ENCODE assay signal across 9 cellular contexts in genomic region chr19:39083983-39084731, GRCh38. TPM values are rescaled to one million over a fixed set of nuclear protein-coding genes. Genes with fewer than 3 reads are reported as not detected.
A peak's percentile ranks its signal among the peaks of the same experiment; 100 is the strongest.
DNase-seq lines count a peak whose midpoint lies in the region; ATAC-seq and TF ChIP-seq lines count a peak whose summit lies in the region.
"Had no signal": no experiment of that assay in that cellular context is flagged by ENCODE, and none has a peak within 500 bp of the region (broad histone marks: within the 10 kb centered on the region; RNA-seq: fewer than 3 reads in every experiment).

ACP7 (plus strand) TSS chr19:39084368; CDS start chr19:39085270, 902 bp downstream.

- H3K4me2 ChIP-seq in mammary epithelial cell (ENCODE audit: insufficient read depth, low read depth, low read length) = peak within 1 kb of the TSS; percentile 86
- peak within 1 kb of the TSS; percentile 50 for H3K4me2 ChIP-seq in mesenchymal stem cell (ENCODE audit: low read length, poor library complexity, severe bottlenecking)

- no peak within 1 kb of the TSS for H3K18ac ChIP-seq in mesenchymal stem cell (ENCODE audit: low read depth in 1 of 2, low read length in 2 of 2)

- no peaks in the 10 kb centered on the region for H3K79me2 ChIP-seq in ACC112 (ENCODE audit: control insufficient read depth, insufficient read depth, low read length, unreplicated experiment)
- H3K79me2 ChIP-seq in mammary epithelial cell (ENCODE audit: insufficient read depth, low read length) = peaks cover 24% of the 10 kb centered on the region

- H3K4ac ChIP-seq in mesenchymal stem cell (ENCODE audit: low read depth in 1 of 2, low read length in 2 of 2) = no peak within 1 kb of the TSS

- in situ Hi-C loops in mammary epithelial cell (cut with MboI; ENCODE audit: low sequenced_read_pairs in 2 of 2) (no loop called here), HAP-1 (cut with MboI; ENCODE audit: low sequenced_read_pairs) (no loop called here)

- H2BK15ac ChIP-seq in mesenchymal stem cell (ENCODE audit: low read depth, poor library complexity, severe bottlenecking) = no peak within 1 kb of the TSS

- H3K9ac ChIP-seq in mammary epithelial cell (ENCODE audit: insufficient read depth, low read length) = peak within 1 kb of the TSS; percentile 55
- H3K9ac ChIP-seq in mesenchymal stem cell (ENCODE audit: low read length) = peak within 1 kb of the TSS; percentile 80

- no peaks in the 10 kb centered on the region for H3K79me1 ChIP-seq in mesenchymal stem cell (replicated peaks; ENCODE audit: low read length, poor library complexity, severe bottlenecking)

- H3K4me3 ChIP-seq in ACC112 (ENCODE audit: low read depth, low read length) (peak within 1 kb of the TSS; percentile 79), mammary epithelial cell (replicated peaks in 1 of 3; ENCODE audit: insufficient read depth in 1 of 3, low read depth in 2 of 3, low read length in 3 of 3) (peak within 1 kb of the TSS; percentile 62 to 78 (median 76)), mesenchymal stem cell (ENCODE audit: insufficient read depth in 1 of 2, low read depth in 1 of 2, low read length in 2 of 2) (peak within 1 kb of the TSS in 1 of 2 experiments; percentile 83), HAP-1 (no peak within 1 kb of the TSS)

- CTCF ChIA-PET in mammary epithelial cell (lab: Charles Lee; ENCODE audit: low non-redundant PET) = no interaction called here

- H2AFZ ChIP-seq in ACC112 (ENCODE audit: low read length, unreplicated experiment) = peak within 1 kb of the TSS; percentile 53
- peak within 1 kb of the TSS; percentile 92 for H2AFZ ChIP-seq in mammary epithelial cell (ENCODE audit: low read depth, low read length)
- no peak within 1 kb of the TSS for H2AFZ ChIP-seq in mesenchymal stem cell (ENCODE audit: low read depth, low read length)

- intact Hi-C loops in mammary epithelial cell (cut with micrococcal nuclease) = loop anchor here (1.0 kb wide), 1 partner anchor 32 kb away; no protein-coding TSS in a partner anchor

- H4K20me1 ChIP-seq in mammary epithelial cell (ENCODE audit: insufficient read depth, low read length) = no peaks in the 10 kb centered on the region

- ATAC-seq in GM18519 (IDR thresholded peaks at IDR 0.05; ENCODE audit: low FRiP score, unreplicated experiment) (no peak), HG03280 (IDR thresholded peaks at IDR 0.05; ENCODE audit: unreplicated experiment) (no peak)

- no peak within 1 kb of the TSS for H2AK5ac ChIP-seq in mesenchymal stem cell (ENCODE audit: low read length, severe bottlenecking)

- dilution Hi-C loops in mammary epithelial cell (cut with HindIII; ENCODE audit: low sequenced_read_pairs) = no loop called here

- H4K8ac ChIP-seq in mesenchymal stem cell (ENCODE audit: low read length) = no peak within 1 kb of the TSS

- H3K4me1 ChIP-seq in ACC112 (ENCODE audit: control insufficient read depth, insufficient read depth, low read length, unreplicated experiment) (peaks cover 3% of the 10 kb centered on the region), mammary epithelial cell (ENCODE audit: insufficient read depth, low read length) (peaks cover 28% of the 10 kb centered on the region), mesenchymal stem cell (ENCODE audit: control insufficient read depth, insufficient read depth, low read depth, low read length) (peaks cover 9% of the 10 kb centered on the region), HAP-1 (no peaks in the 10 kb centered on the region; the same call in none of the 2 replicates)

- no peak within 1 kb of the TSS for H3K14ac ChIP-seq in mesenchymal stem cell (ENCODE audit: low read length in 2 of 2)

- WGBS in mammary epithelial cell (ENCODE audit: low coverage, missing lambda C conversion rate) = no CpG with 5 or more reads among the region's 54 CpGs
- 6% methylated on average over 40 of the region's 54 CpGs for WGBS in mesenchymal stem cell

- peak; percentile 60 for DNase-seq in SW480 (ENCODE audit: low spot score)
- DNase-seq in mammary epithelial cell = no peak
- DNase-seq in mesenchymal stem cell = no peak
- no peak for DNase-seq in effector CD8-positive, alpha-beta T cell (lab: John Stamatoyannopoulos, UW)
- DNase-seq in HAP-1 (ENCODE audit: low spot score in 2 of 2) = no peak

- no peaks in the 10 kb centered on the region for H3K27me3 ChIP-seq in ACC112 (ENCODE audit: insufficient read depth, low read length)
- H3K27me3 ChIP-seq in mammary epithelial cell (ENCODE audit: insufficient read depth, low read length) = no peaks in the 10 kb centered on the region
- H3K27me3 ChIP-seq in mesenchymal stem cell (ENCODE audit: control insufficient read depth in 1 of 2, insufficient read depth in 1 of 2, low read length in 2 of 2) = peaks cover 0 to 55% of the 10 kb centered on the region in 2 experiments
- H3K27me3 ChIP-seq in HAP-1 (ENCODE audit: low read depth) = peaks cover 30% of the 10 kb centered on the region

- H4K91ac ChIP-seq in mesenchymal stem cell (ENCODE audit: low read length) = no peak within 1 kb of the TSS

- no TSS peak for BruUV-seq in mammary epithelial cell (replicated peaks; lab: Mats Ljungman, UMichigan)

- no peak within 1 kb of the TSS for H2BK5ac ChIP-seq in mesenchymal stem cell (ENCODE audit: low read depth, low read length, poor library complexity, severe bottlenecking)

- H3K9me3 ChIP-seq in mammary epithelial cell (replicated peaks; ENCODE audit: insufficient read depth, low read length) (no peaks in the 10 kb centered on the region), mesenchymal stem cell (ENCODE audit: control insufficient read depth, low read length) (no peaks in the 10 kb centered on the region), HAP-1 (no peaks in the 10 kb centered on the region)
- H3K9me3 ChIP-seq: neutrophil had no signal

- TF ChIP-seq CTCF in mammary epithelial cell (conservative IDR thresholded peaks at IDR 0.05 in 1 of 2, IDR thresholded peaks at IDR 0.05 in 1 of 2; ENCODE audit: extremely low read depth in 1 of 2, insufficient read depth in 1 of 2, low read depth in 1 of 2, low read length in 2 of 2) = no peak

- no peak within 1 kb of the TSS for H2BK12ac ChIP-seq in mesenchymal stem cell (ENCODE audit: low read length in 2 of 2)

- H3K23ac ChIP-seq in mesenchymal stem cell (ENCODE audit: low read length in 2 of 2) = no peak within 1 kb of the TSS

- H2BK120ac ChIP-seq in mesenchymal stem cell (ENCODE audit: low read depth, low read length) = no peak within 1 kb of the TSS

- H3K36me3 ChIP-seq in ACC112 (ENCODE audit: insufficient read depth, low read length) (no peaks in the 10 kb centered on the region), mammary epithelial cell (ENCODE audit: insufficient read depth, low read length) (no peaks in the 10 kb centered on the region), mesenchymal stem cell (ENCODE audit: control insufficient read depth in 1 of 2, insufficient read depth in 2 of 2, low read depth in 1 of 2, low read length in 2 of 2) (no peaks in the 10 kb centered on the region), HAP-1 (replicated peaks) (no peaks in the 10 kb centered on the region)
- H3K36me3 ChIP-seq: neutrophil had no signal

- H3K27ac ChIP-seq in ACC112 (ENCODE audit: low read depth, low read length) (no peak within 1 kb of the TSS), mammary epithelial cell (ENCODE audit: insufficient read depth, low read depth, low read length) (peak within 1 kb of the TSS; percentile 66), mesenchymal stem cell (ENCODE audit: low read length, poor library complexity, severe bottlenecking) (no peak within 1 kb of the TSS)
- H3K27ac ChIP-seq: neutrophil had no signal

RNA-seq across cellular contexts. Expression of gene ACP7, which starts in this region (rescaled TPM):
- 1 to 10 TPM; 3.3 to 4.4 TPM for total RNA-seq in mammary epithelial cell
- 1.3 TPM for polyA plus RNA-seq in mammary epithelial cell
- polyA minus RNA-seq in mammary epithelial cell = not detected
- 0.01 TPM for polyA plus RNA-seq in mesenchymal stem cell (2013, experiment 1 of 2)
- not detected for polyA plus RNA-seq in mesenchymal stem cell (2013, experiment 2 of 2)
